Comparison of ENCODE assay signal across 3 cellular contexts in the genomic region with DNA sequence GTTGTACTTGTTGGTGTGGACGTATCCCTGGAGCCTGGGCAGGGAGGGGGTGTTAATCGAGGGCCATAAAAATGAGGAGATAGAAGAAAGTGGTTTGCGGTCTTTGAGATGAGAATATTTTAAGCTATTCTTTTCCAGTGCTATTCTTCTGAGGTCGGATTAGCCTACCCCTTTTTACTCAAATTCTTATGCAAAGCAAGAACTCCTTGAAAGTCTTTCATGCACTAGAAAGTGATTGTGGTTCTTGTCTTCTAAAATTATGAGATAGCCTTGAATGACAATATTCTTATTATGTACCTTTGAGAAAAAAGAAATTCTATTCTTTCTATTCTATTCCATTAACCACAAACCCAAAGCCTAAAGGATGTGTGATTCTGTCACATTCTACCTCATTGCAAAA.
"Had no signal": no experiment of that assay in that cellular context is flagged by ENCODE, and none has a peak within 500 bp of the region (broad histone marks: within the 10 kb centered on the region; RNA-seq: fewer than 3 reads in every experiment).

No MANE protein-coding gene starts in this region.

- ATAC-seq: GM12878 had no signal

- DNase-seq: GDM1, GF-D8 had no signal

- H3K4me3 ChIP-seq: GM12878 had no signal
